In genomic region chr5:53261245-53261644, GRCh38 we compare ENCODE assay signal across 13 cellular contexts.
A peak's percentile ranks its signal among the peaks of the same experiment; 100 is the strongest.
DNase-seq lines count a peak whose midpoint lies in the region; ATAC-seq and TF ChIP-seq lines count a peak whose summit lies in the region.
"Had no signal": no experiment of that assay in that cellular context is flagged by ENCODE, and none has a peak within 500 bp of the region (broad histone marks: within the 10 kb centered on the region; RNA-seq: fewer than 3 reads in every experiment).

No MANE protein-coding gene starts in this region.

- peaks cover 26% of the 10 kb centered on the region for H3K4me1 ChIP-seq in adipocyte (ENCODE audit: control insufficient read depth, insufficient read depth, low read length)

- H3K4me3 ChIP-seq in adipocyte (ENCODE audit: low read length) (no peak overlapping the region), fibroblast of the aortic adventitia (ENCODE audit: low read depth, low read length) (no peak overlapping the region)
- H3K4me3 ChIP-seq: PC-9 had no signal

- H3K9ac ChIP-seq in adipocyte (ENCODE audit: low read length), result no peak overlapping the region

- POLR2A ChIA-PET in GM10248 (lab: Yijun Ruan, JAX), result no interaction called here

- H3K9me3 ChIP-seq in adipocyte (ENCODE audit: control insufficient read depth, low read length), result no peaks in the 10 kb centered on the region

- peak; percentile 97 for ATAC-seq in HG03520 (IDR thresholded peaks at IDR 0.05; ENCODE audit: unreplicated experiment)

- peak; percentile 14 for DNase-seq in adipocyte (ENCODE audit: low read depth)
- DNase-seq in fibroblast of the aortic adventitia (ENCODE audit: low read depth), result peak; percentile 30
- DNase-seq in GM10248 (ENCODE audit: extremely low spot score), result no peak
- no peak for DNase-seq in NCI-H128 (lab: John Stamatoyannopoulos, UW; ENCODE audit: unreplicated experiment)
- no peak for DNase-seq in NCI-H187 (lab: John Stamatoyannopoulos, UW)
- no peak for DNase-seq in NCI-H146 treated with DMSO at 0.1 percent for 48 hours (lab: John Stamatoyannopoulos, UW; ENCODE audit: unreplicated experiment)
- DNase-seq: CD4-positive, alpha-beta T cell; DMS79; GDM1; H9; NCI-H1694; PC-9 had no signal

- CTCF ChIA-PET in GM10248 (lab: Yijun Ruan, JAX), result interaction anchor here (0.9 kb wide), 1 partner anchor 76 kb away, joined by 3 read pairs; no protein-coding TSS in a partner anchor

- TF ChIP-seq CTCF in fibroblast of the aortic adventitia (IDR thresholded peaks at IDR 0.05; ENCODE audit: insufficient read depth, low read length) (no peak), GM10248 (IDR thresholded peaks at IDR 0.05; ENCODE audit: control extremely low read depth, extremely low read depth, low read depth, missing control alignments) (no peak)

- no peaks in the 10 kb centered on the region for H3K27me3 ChIP-seq in adipocyte (replicated peaks; ENCODE audit: control insufficient read depth, insufficient read depth, low read length)

- no peaks in the 10 kb centered on the region for H3K36me3 ChIP-seq in adipocyte (ENCODE audit: control insufficient read depth, insufficient read depth, low read length, severe bottlenecking)

Comparison
In these comparisons a context has a peak if more than half of its experiments do, and no peak if none do; other contexts are left out.
1. DNase-seq: peak in adipocyte (single experiment) and fibroblast of the aortic adventitia (single experiment); none in GM10248 (single experiment), NCI-H128 (single experiment), NCI-H187 (0 of 2) and NCI-H146 treated with DMSO at 0.1 percent for 48 hours (single experiment).